In the genomic region with DNA sequence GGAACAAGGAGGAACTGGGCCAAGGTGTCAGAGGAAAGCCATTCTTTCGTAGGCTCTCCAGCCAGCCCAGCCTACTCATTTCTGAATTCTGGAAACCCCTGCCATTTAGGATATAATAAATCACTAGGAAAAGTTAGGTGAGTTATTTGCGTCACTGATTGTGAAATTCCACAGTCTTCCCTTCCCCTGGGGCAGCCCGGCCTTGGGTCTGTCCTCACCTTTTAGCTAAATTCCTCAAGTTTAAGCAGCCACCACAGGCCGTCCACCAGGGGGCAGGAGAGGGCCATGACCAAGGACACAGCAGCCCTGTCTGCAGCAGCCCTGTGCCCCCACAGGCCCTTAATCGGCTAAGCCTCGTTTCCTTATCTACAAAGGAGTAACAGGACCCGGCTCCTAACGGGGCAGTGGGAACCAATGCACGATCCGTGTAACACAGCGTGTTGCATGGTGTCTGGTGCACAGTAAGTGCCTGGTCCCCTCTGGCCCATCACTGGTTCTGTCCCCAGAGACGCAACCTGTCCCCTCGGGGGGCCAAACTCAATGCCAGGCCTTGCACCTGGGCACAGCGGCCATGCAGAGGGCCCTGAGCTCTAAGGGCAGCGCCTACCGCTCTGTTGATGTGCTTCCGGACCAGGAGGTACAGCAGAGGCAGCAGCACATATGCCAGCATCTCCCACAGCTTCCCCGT, we compare ENCODE assay signal across 8 cellular contexts. TPM values are rescaled to one million over a fixed set of nuclear protein-coding genes. Genes with fewer than 3 reads are reported as not detected.
DNase-seq lines count a peak whose midpoint lies in the region; ATAC-seq and TF ChIP-seq lines count a peak whose summit lies in the region.

No MANE protein-coding gene starts in this region.

- peak; percentile 78 to 95 (median 90) for TF ChIP-seq CTCF in upper lobe of left lung (IDR thresholded peaks at IDR 0.05)

- intact Hi-C loops in head of caudate nucleus (cut with DNase I), result loop anchor here (5.0 kb wide), 1 partner anchor 86 kb away; no protein-coding TSS in a partner anchor

- TF ChIP-seq POLR2A in upper lobe of left lung (IDR thresholded peaks at IDR 0.05), result no peak

- H3K4me1 ChIP-seq in upper lobe of left lung, result peaks cover 0 to 13% (median 4%) of the 10 kb centered on the region in 4 donors

- DNase-seq in GF-D8 (lab: John Stamatoyannopoulos, UW), result peak; percentile 44
- peak; percentile 74 for DNase-seq in MG63
- peak; percentile 76 for DNase-seq in SKM-1 treated with dmso at 0.1 percent for 144 hours (lab: John Stamatoyannopoulos, UW; ENCODE audit: unreplicated experiment)
- peak; percentile 86 for DNase-seq in activated naive CD4-positive, alpha-beta T cell treated with anti-CD3 and anti-CD28 coated beads, Interleukin-2, amount 50 U/mL, for 16 hours
- DNase-seq in head of caudate nucleus, result peak; percentile 76 to 96 (median 92)
- peak; percentile 77 for DNase-seq in pons (ENCODE audit: low spot score)
- peak; percentile 58 to 94 for DNase-seq in upper lobe of left lung

- no peak for TF ChIP-seq EP300 in upper lobe of left lung (IDR thresholded peaks at IDR 0.05)

- ATAC-seq in upper lobe of left lung (ENCODE audit: low FRiP score in 2 of 2), result peak; percentile 93 to 94
- ATAC-seq in GM21381 (IDR thresholded peaks at IDR 0.05; ENCODE audit: unreplicated experiment), result no peak

- H3K9me3 ChIP-seq in MG63, result no peaks in the 10 kb centered on the region
- H3K9me3 ChIP-seq in upper lobe of left lung, result no peaks in the 10 kb centered on the region

- no peak overlapping the region for H3K4me3 ChIP-seq in MG63
- H3K4me3 ChIP-seq in upper lobe of left lung, result no peak overlapping the region

- H3K27ac ChIP-seq in upper lobe of left lung, result no peak overlapping the region

- H3K27me3 ChIP-seq in MG63 (no peaks in the 10 kb centered on the region), upper lobe of left lung (no peaks in the 10 kb centered on the region)

- 14 to 31% methylated on average over 6 to 12 of the region's 18 CpGs for WGBS in upper lobe of left lung, 2 donors

- H3K36me3 ChIP-seq in MG63 (peaks cover 28% of the 10 kb centered on the region), upper lobe of left lung (peaks cover 0 to 12% (median 11%) of the 10 kb centered on the region in 4 donors)

RNA-seq across cellular contexts. Expression of gene GPR157, which starts 18.1 kb away (rescaled TPM):
- 3.1 and 5.2 TPM in 2 replicates for total RNA-seq in MG63 (2014; rRNA removed; shearing (Covaris generic); ENCODE audit: low replicate concordance)
- 10 to 100 TPM; 12.0 to 26.5 (median 16.7) TPM for total RNA-seq in upper lobe of left lung

RNA-seq across cellular contexts. Expression of gene SLC2A5, which starts 41.4 kb away (rescaled TPM):
- not detected in 2 replicates for total RNA-seq in MG63 (2014; rRNA removed; shearing (Covaris generic); ENCODE audit: low replicate concordance)
- total RNA-seq in upper lobe of left lung, result 10 to 100 TPM in 1 of 6 donors, 1 to 10 TPM in 2, under 1 TPM in 3; 0.30 to 11.5 (median 1.2) TPM
